15 cellular contexts compared by ENCODE assay signal in the genomic region with DNA sequence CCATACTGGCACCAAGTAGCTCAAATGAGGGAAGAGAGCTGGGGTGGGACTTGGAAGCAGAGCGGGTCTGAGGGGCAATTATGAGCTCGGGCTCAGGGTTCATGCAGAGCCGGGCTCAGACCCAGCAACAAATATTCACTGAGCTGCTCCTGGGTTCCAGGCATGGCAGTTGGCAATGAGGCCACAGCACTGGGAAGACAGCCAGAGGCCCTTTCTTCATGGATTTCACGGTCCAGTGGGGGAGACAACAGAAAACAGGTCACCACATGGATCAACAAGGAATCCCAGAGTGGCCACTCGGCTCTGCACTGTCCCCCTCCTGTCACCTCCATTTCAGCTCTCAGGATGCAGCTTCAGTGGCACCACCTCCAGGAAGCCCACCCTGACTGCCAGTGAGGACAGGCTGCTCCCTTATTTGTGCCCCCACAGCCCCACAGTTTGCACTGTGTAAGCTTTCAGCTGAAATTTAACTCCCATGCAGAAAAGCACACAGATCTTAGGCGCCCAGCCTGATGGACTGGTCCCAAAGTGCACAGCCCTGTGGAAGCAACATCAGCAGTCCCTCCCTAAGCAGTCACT. TPM values are rescaled to one million over a fixed set of nuclear protein-coding genes. Genes with fewer than 3 reads are reported as not detected.
DNase-seq lines count a peak whose midpoint lies in the region; ATAC-seq and TF ChIP-seq lines count a peak whose summit lies in the region.
"Had no signal": no experiment of that assay in that cellular context is flagged by ENCODE, and none has a peak within 500 bp of the region (broad histone marks: within the 10 kb centered on the region; RNA-seq: fewer than 3 reads in every experiment).

No MANE protein-coding gene starts in this region.

- ATAC-seq in GM18868 (IDR thresholded peaks at IDR 0.05; ENCODE audit: unreplicated experiment): no peak
- ATAC-seq: GM12878, left ventricle myocardium superior had no signal

- TF ChIP-seq CTCF in astrocyte of the cerebellum (IDR thresholded peaks at IDR 0.05; ENCODE audit: low read depth, low read length, missing control alignments) (no peak), thyroid gland (IDR thresholded peaks at IDR 0.05) (peak in 2 of 6 experiments; percentile 6 to 8)

- no peaks in the 10 kb centered on the region for H3K9me3 ChIP-seq in thyroid gland

- H3K36me3 ChIP-seq in thyroid gland: no peaks in the 10 kb centered on the region

- WGBS in thyroid gland, 2 donors: 18 to 21% methylated on average over 5 to 6 of the region's 6 CpGs

- DNase-seq in NCI-H2171 treated with DMSO at 0.1 percent for 48 hours (lab: John Stamatoyannopoulos, UW): peak; percentile 19
- no peak for DNase-seq in NCI-H2171 (lab: John Stamatoyannopoulos, UW)
- DNase-seq in astrocyte of the cerebellum (ENCODE audit: low read depth): peak; percentile 33
- DNase-seq in kidney tubule cell (ENCODE audit: low spot score): peak; percentile 60
- DNase-seq in thyroid gland: peak; percentile 87 to 90
- DNase-seq in NCI-H510A treated with DMSO at 0.1 percent for 48 hours (lab: John Stamatoyannopoulos, UW): no peak
- no peak for DNase-seq in activated effector memory CD4-positive, alpha-beta T cell treated with anti-CD3 and anti-CD28 coated beads, Interleukin-2, amount 50 U/mL, for 16 hours
- DNase-seq: activated CD4-positive, CD25-positive, alpha-beta regulatory T cell; activated CD8-positive, alpha-beta memory T cell treated with anti-CD3 and anti-CD28 coated beads, Interleukin-2, amount 50 U/mL, for 4 hours; activated naive CD8-positive, alpha-beta T cell treated with anti-CD3 and anti-CD28 coated beads, Interleukin-2, amount 10 ng/mL, durations not matched to agents 7 days and 5 days; GM23248; left ventricle myocardium superior; NCI-H1417 treated with DMSO at 0.1 percent for 48 hours had no signal

- H3K4me3 ChIP-seq in astrocyte of the cerebellum (ENCODE audit: low read depth, low read length) (no peak overlapping the region), thyroid gland (replicated peaks in 1 of 3) (no peak overlapping the region)
- H3K4me3 ChIP-seq: GM12878, GM23248 had no signal

- in situ Hi-C loops in astrocyte of the cerebellum (cut with HindIII; ENCODE audit: low sequenced_read_pairs): no loop called here

- H3K4me1 ChIP-seq in thyroid gland: peaks cover 35 to 48% of the 10 kb centered on the region in 2 donors

- H3K27me3 ChIP-seq in thyroid gland: no peaks in the 10 kb centered on the region

- no peak for TF ChIP-seq POLR2A in thyroid gland (IDR thresholded peaks at IDR 0.05)

- H3K27ac ChIP-seq in thyroid gland: peak overlapping the region in 1 of 3 donors; percentile 46
- H3K27ac ChIP-seq: GM23248 had no signal

- intact Hi-C loops in thyroid gland (cut with DNase I): loop anchor here (2.0 kb wide), 1 partner anchor 113 kb away; no protein-coding TSS in a partner anchor

RNA-seq across cellular contexts. Expression of a gene that starts 22.4 kb away (rescaled TPM):
- 10 to 100 TPM; 11.9 to 32.3 (median 17.5) TPM for total RNA-seq in thyroid gland

RNA-seq across cellular contexts. Expression of a gene that starts 34.1 kb away (rescaled TPM):
- 10 to 100 TPM; 22.3 to 53.2 (median 29.3) TPM for total RNA-seq in thyroid gland
- total RNA-seq: activated naive CD8-positive, alpha-beta T cell treated with anti-CD3 and anti-CD28 coated beads, Interleukin-2, amount 10 ng/mL, durations not matched to agents 7 days and 5 days had no signal

RNA-seq across cellular contexts. Expression of a gene that starts 47.0 kb away (rescaled TPM):
- total RNA-seq in thyroid gland: 10 to 100 TPM in 3 of 4 donors, 1 to 10 TPM in 1; 4.3 to 21.8 (median 15.3) TPM

Comparison
In these comparisons a context has a peak if more than half of its experiments do, and no peak if none do; other contexts are left out.
1. DNase-seq: peak in NCI-H2171 treated with DMSO at 0.1 percent for 48 hours (single experiment), astrocyte of the cerebellum (single experiment), kidney tubule cell (single experiment) and thyroid gland (2 of 2); none in NCI-H2171 (single experiment), NCI-H510A treated with DMSO at 0.1 percent for 48 hours (single experiment) and activated effector memory CD4-positive, alpha-beta T cell treated with anti-CD3 and anti-CD28 coated beads, Interleukin-2, amount 50 U/mL, for 16 hours (single experiment).